In the genomic region with DNA sequence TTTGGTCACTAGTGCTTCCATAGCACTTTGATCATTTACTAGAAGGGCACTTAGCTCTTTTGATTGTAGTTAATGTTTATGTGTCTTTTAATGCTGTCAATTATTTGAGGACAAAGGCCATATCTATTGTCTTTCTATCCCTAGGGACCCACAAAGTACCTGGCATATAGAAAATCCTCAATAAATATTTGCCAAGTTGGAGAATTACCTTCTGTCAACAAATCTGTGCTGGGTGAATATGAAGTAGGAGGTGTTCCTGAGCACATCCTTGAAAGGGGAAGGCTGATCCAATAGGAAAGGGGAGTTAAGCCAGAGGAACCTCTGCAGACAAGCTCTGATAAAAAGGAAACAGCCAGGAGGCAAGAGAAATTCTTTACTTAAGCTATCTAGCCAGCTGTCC, we compare ENCODE assay signal across 23 cellular contexts. TPM values are rescaled to one million over a fixed set of nuclear protein-coding genes. Genes with fewer than 3 reads are reported as not detected.
DNase-seq lines count a peak whose midpoint lies in the region; ATAC-seq and TF ChIP-seq lines count a peak whose summit lies in the region.
"Had no signal": no experiment of that assay in that cellular context is flagged by ENCODE, and none has a peak within 500 bp of the region (broad histone marks: within the 10 kb centered on the region; RNA-seq: fewer than 3 reads in every experiment).

No MANE protein-coding gene starts in this region.

- ATAC-seq in CD4-positive, CD25-positive, alpha-beta regulatory T cell (ENCODE audit: low read depth in 2 of 2), result no peak
- no peak for ATAC-seq in HG03175 (IDR thresholded peaks at IDR 0.05; ENCODE audit: unreplicated experiment)

- no peak overlapping the region for H3K4me3 ChIP-seq in CD4-positive, CD25-positive, alpha-beta regulatory T cell (ENCODE audit: low read depth, low read length)
- H3K4me3 ChIP-seq: GM23248, prostate gland, SK-N-MC, suprapubic skin had no signal

- H3K27ac ChIP-seq in CD4-positive, CD25-positive, alpha-beta regulatory T cell (ENCODE audit: insufficient read depth, low read length, poor library complexity, severe bottlenecking), result no peak overlapping the region
- H3K27ac ChIP-seq: GM23248, neutrophil, prostate gland, SK-N-MC, suprapubic skin had no signal

- peak overlapping the region in 2 of 3 donors; percentile 42 to 55 for H3K27ac Mint-ChIP-seq in CD4-positive, CD25-positive, alpha-beta regulatory T cell
- peak overlapping the region; percentile 18 for H3K27ac Mint-ChIP-seq in activated T-helper 1 cell treated with anti-CD3 and anti-CD28 coated beads, Interleukin-12 subunit alpha, Interleukin-12 subunit beta, Interleukin-2, Interleukin-4 antibody, amounts not matched to agents 30 ng/mL and 10 ng/mL and 1 ng/mL, durations not matched to agents 14 hours and 24 hours and 36 hours
- no peak overlapping the region for H3K27ac Mint-ChIP-seq in endothelial cell (ENCODE audit: unreplicated experiment)
- H3K27ac Mint-ChIP-seq: activated CD4-positive, alpha-beta memory T cell treated with anti-CD3 and anti-CD28 coated beads, Interleukin-2, amount 10 ng/mL, durations not matched to agents 7 days and 5 days; activated naive CD4-positive, alpha-beta T cell treated with anti-CD3 and anti-CD28 coated beads for 36 hours; activated T-cell treated with anti-CD3 and anti-CD28 coated beads, Interleukin-2, amount 50 U/mL, for 24 hours; dendritic cell treated with granulocyte-macrophage colony-stimulating factor and Interleukin-4, amounts not matched to agents 40 ng/mL and 50 ng/mL, for 4 days had no signal

- intact Hi-C loops in activated T-helper 1 cell treated with anti-CD3 and anti-CD28 coated beads, Interleukin-12 subunit alpha, Interleukin-12 subunit beta, Interleukin-2, Interleukin-4 antibody, amounts not matched to agents 30 ng/mL and 10 ng/mL and 1 ng/mL, durations not matched to agents 14 hours and 24 hours and 36 hours (cut with micrococcal nuclease), result no loop called here

- H3K4me3 Mint-ChIP-seq in CD4-positive, CD25-positive, alpha-beta regulatory T cell, result no peak overlapping the region
- no peak overlapping the region for H3K4me3 Mint-ChIP-seq in activated T-helper 1 cell treated with anti-CD3 and anti-CD28 coated beads, Interleukin-12 subunit alpha, Interleukin-12 subunit beta, Interleukin-2, Interleukin-4 antibody, amounts not matched to agents 30 ng/mL and 10 ng/mL and 1 ng/mL, durations not matched to agents 14 hours and 24 hours and 36 hours
- no peak overlapping the region for H3K4me3 Mint-ChIP-seq in endothelial cell (ENCODE audit: unreplicated experiment)
- H3K4me3 Mint-ChIP-seq: activated CD4-positive, alpha-beta memory T cell treated with anti-CD3 and anti-CD28 coated beads, Interleukin-2, amount 10 ng/mL, durations not matched to agents 7 days and 5 days; activated naive CD4-positive, alpha-beta T cell treated with anti-CD3 and anti-CD28 coated beads for 36 hours; activated T-cell treated with anti-CD3 and anti-CD28 coated beads, Interleukin-2, amount 50 U/mL, for 24 hours; dendritic cell treated with granulocyte-macrophage colony-stimulating factor and Interleukin-4, amounts not matched to agents 40 ng/mL and 50 ng/mL, for 4 days had no signal

- no peak for DNase-seq in CD4-positive, CD25-positive, alpha-beta regulatory T cell
- peak; percentile 44 for DNase-seq in Caki2 (ENCODE audit: low read depth)
- peak; percentile 16 to 43 for DNase-seq in NCI-H2081 (lab: John Stamatoyannopoulos, UW)
- DNase-seq in activated T-helper 1 cell treated with anti-CD3 and anti-CD28 coated beads, Interleukin-12 subunit alpha, Interleukin-12 subunit beta, Interleukin-2, Interleukin-4 antibody, amounts not matched to agents 30 ng/mL and 10 ng/mL and 1 ng/mL, durations not matched to agents 14 hours and 24 hours and 36 hours (ENCODE audit: low spot score), result no peak
- DNase-seq in cerebellar cortex (ENCODE audit: low spot score), result no peak
- DNase-seq in NCI-H1105 treated with DMSO at 0.1 percent for 48 hours (lab: John Stamatoyannopoulos, UW), result no peak
- DNase-seq in endothelial cell (ENCODE audit: low spot score), result no peak
- DNase-seq: activated CD4-positive, alpha-beta memory T cell treated with anti-CD3 and anti-CD28 coated beads, Interleukin-2, amount 10 ng/mL, durations not matched to agents 7 days and 5 days; activated CD4-positive, CD25-positive, alpha-beta regulatory T cell; activated naive CD4-positive, alpha-beta T cell treated with anti-CD3 and anti-CD28 coated beads for 36 hours; activated T-cell treated with anti-CD3 and anti-CD28 coated beads, Interleukin-2, amount 50 U/mL, for 24 hours; GM23248; kidney; NCI-H1694; NCI-H446; RPMI8226; T1000 had no signal

- H3K4me1 ChIP-seq in CD4-positive, CD25-positive, alpha-beta regulatory T cell (ENCODE audit: control insufficient read depth, insufficient read depth, low read length, poor library complexity, severe bottlenecking), result peaks cover 16% of the 10 kb centered on the region
- H3K4me1 ChIP-seq: prostate gland, suprapubic skin had no signal

- no peaks in the 10 kb centered on the region for H3K9me3 ChIP-seq in CD4-positive, CD25-positive, alpha-beta regulatory T cell (ENCODE audit: control insufficient read depth in 2 of 2, low read length in 2 of 2)
- H3K9me3 ChIP-seq: neutrophil, prostate gland, suprapubic skin had no signal

- H3K27me3 ChIP-seq in CD4-positive, CD25-positive, alpha-beta regulatory T cell (ENCODE audit: control insufficient read depth, insufficient read depth, low read length), result no peaks in the 10 kb centered on the region
- H3K27me3 ChIP-seq: suprapubic skin had no signal

- in situ Hi-C loops in Caki2 (cut with HindIII; ENCODE audit: low pct_unique_long_range_greater_than_20kb, low sequenced_read_pairs), result no loop called here

- no peaks in the 10 kb centered on the region for H3K9me3 Mint-ChIP-seq in CD4-positive, CD25-positive, alpha-beta regulatory T cell
- no peaks in the 10 kb centered on the region for H3K9me3 Mint-ChIP-seq in activated T-helper 1 cell treated with anti-CD3 and anti-CD28 coated beads, Interleukin-12 subunit alpha, Interleukin-12 subunit beta, Interleukin-2, Interleukin-4 antibody, amounts not matched to agents 30 ng/mL and 10 ng/mL and 1 ng/mL, durations not matched to agents 14 hours and 24 hours and 36 hours
- no peaks in the 10 kb centered on the region for H3K9me3 Mint-ChIP-seq in endothelial cell (ENCODE audit: unreplicated experiment)
- H3K9me3 Mint-ChIP-seq: activated CD4-positive, alpha-beta memory T cell treated with anti-CD3 and anti-CD28 coated beads, Interleukin-2, amount 10 ng/mL, durations not matched to agents 7 days and 5 days; activated naive CD4-positive, alpha-beta T cell treated with anti-CD3 and anti-CD28 coated beads for 36 hours; activated T-cell treated with anti-CD3 and anti-CD28 coated beads, Interleukin-2, amount 50 U/mL, for 24 hours; dendritic cell treated with granulocyte-macrophage colony-stimulating factor and Interleukin-4, amounts not matched to agents 40 ng/mL and 50 ng/mL, for 4 days had no signal

- peaks cover 40 to 76% (median 49%) of the 10 kb centered on the region in 4 donors for H3K4me1 Mint-ChIP-seq in CD4-positive, CD25-positive, alpha-beta regulatory T cell
- peaks cover 89% of the 10 kb centered on the region for H3K4me1 Mint-ChIP-seq in activated T-helper 1 cell treated with anti-CD3 and anti-CD28 coated beads, Interleukin-12 subunit alpha, Interleukin-12 subunit beta, Interleukin-2, Interleukin-4 antibody, amounts not matched to agents 30 ng/mL and 10 ng/mL and 1 ng/mL, durations not matched to agents 14 hours and 24 hours and 36 hours (ENCODE audit: low read depth)
- peaks cover 11% of the 10 kb centered on the region for H3K4me1 Mint-ChIP-seq in endothelial cell (ENCODE audit: unreplicated experiment)

- H3K36me3 Mint-ChIP-seq in CD4-positive, CD25-positive, alpha-beta regulatory T cell, result peaks cover 19% of the 10 kb centered on the region
- H3K36me3 Mint-ChIP-seq in activated T-helper 1 cell treated with anti-CD3 and anti-CD28 coated beads, Interleukin-12 subunit alpha, Interleukin-12 subunit beta, Interleukin-2, Interleukin-4 antibody, amounts not matched to agents 30 ng/mL and 10 ng/mL and 1 ng/mL, durations not matched to agents 14 hours and 24 hours and 36 hours (ENCODE audit: low read depth), result peaks cover 66% of the 10 kb centered on the region
- H3K36me3 Mint-ChIP-seq in endothelial cell (ENCODE audit: low read depth, unreplicated experiment), result no peaks in the 10 kb centered on the region

- no peaks in the 10 kb centered on the region for H3K36me3 ChIP-seq in CD4-positive, CD25-positive, alpha-beta regulatory T cell (ENCODE audit: control insufficient read depth, insufficient read depth, low read length)
- H3K36me3 ChIP-seq: neutrophil, prostate gland, suprapubic skin had no signal

- TF ChIP-seq CTCF in endothelial cell (IDR thresholded peaks at IDR 0.05; ENCODE audit: unreplicated experiment), result no peak

- H3K27me3 Mint-ChIP-seq in CD4-positive, CD25-positive, alpha-beta regulatory T cell, result no peaks in the 10 kb centered on the region
- H3K27me3 Mint-ChIP-seq in activated T-helper 1 cell treated with anti-CD3 and anti-CD28 coated beads, Interleukin-12 subunit alpha, Interleukin-12 subunit beta, Interleukin-2, Interleukin-4 antibody, amounts not matched to agents 30 ng/mL and 10 ng/mL and 1 ng/mL, durations not matched to agents 14 hours and 24 hours and 36 hours (ENCODE audit: insufficient read depth), result no peaks in the 10 kb centered on the region
- H3K27me3 Mint-ChIP-seq in endothelial cell (ENCODE audit: unreplicated experiment), result peaks cover 2% of the 10 kb centered on the region
- H3K27me3 Mint-ChIP-seq: activated CD4-positive, alpha-beta memory T cell treated with anti-CD3 and anti-CD28 coated beads, Interleukin-2, amount 10 ng/mL, durations not matched to agents 7 days and 5 days; activated T-cell treated with anti-CD3 and anti-CD28 coated beads, Interleukin-2, amount 50 U/mL, for 24 hours had no signal

RNA-seq across cellular contexts. Expression of a gene that starts 8.2 kb away (rescaled TPM):
- 12.6 TPM for total RNA-seq in CD4-positive, CD25-positive, alpha-beta regulatory T cell
- 10 to 100 TPM; 22.3 to 40.8 (median 29.9) TPM for polyA plus RNA-seq in CD4-positive, CD25-positive, alpha-beta regulatory T cell
- total RNA-seq in Caki2 (2014; rRNA removed; shearing (Covaris generic); ENCODE audit: low replicate concordance), result 22.0 and 37.5 TPM in 2 replicates
- 94.4 and 99.9 TPM in 2 replicates for total RNA-seq in activated T-helper 1 cell treated with anti-CD3 and anti-CD28 coated beads, Interleukin-12 subunit alpha, Interleukin-12 subunit beta, Interleukin-2, Interleukin-4 antibody, amounts not matched to agents 30 ng/mL and 10 ng/mL and 1 ng/mL, durations not matched to agents 14 hours and 24 hours and 36 hours
- 0.59 TPM for total RNA-seq in endothelial cell (ENCODE audit: unreplicated experiment)

Comparison
In these comparisons a context has a peak if more than half of its experiments do, and no peak if none do; other contexts are left out.
1. DNase-seq: peak in Caki2 (single experiment) and NCI-H2081 (2 of 2); none in CD4-positive, CD25-positive, alpha-beta regulatory T cell (0 of 3), activated T-helper 1 cell treated with anti-CD3 and anti-CD28 coated beads, Interleukin-12 subunit alpha, Interleukin-12 subunit beta, Interleukin-2, Interleukin-4 antibody, amounts not matched to agents 30 ng/mL and 10 ng/mL and 1 ng/mL, durations not matched to agents 14 hours and 24 hours and 36 hours (single experiment), cerebellar cortex (single experiment), NCI-H1105 treated with DMSO at 0.1 percent for 48 hours (single experiment) and endothelial cell (single experiment).